Comparison of ENCODE assay signal across 16 cellular contexts in genomic region chr10:12237265-12238220, GRCh38. TPM values are rescaled to one million over a fixed set of nuclear protein-coding genes. Genes with fewer than 3 reads are reported as not detected.
A peak's percentile ranks its signal among the peaks of the same experiment; 100 is the strongest.
DNase-seq lines count a peak whose midpoint lies in the region; ATAC-seq lines count a peak whose summit lies in the region.
"Had no signal": no experiment of that assay in that cellular context is flagged by ENCODE, and none has a peak within 500 bp of the region (broad histone marks: within the 10 kb centered on the region; RNA-seq: fewer than 3 reads in every experiment).

No MANE protein-coding gene starts in this region.

- ATAC-seq in naive B cell (ENCODE audit: low read depth in 2 of 2) (no peak), HG03565 (IDR thresholded peaks at IDR 0.05; ENCODE audit: unreplicated experiment) (no peak)
- ATAC-seq in activated CD4-positive, CD25-positive, alpha-beta regulatory T cell treated with anti-CD3 and anti-CD28 coated beads, Interleukin-2, amount 50 U/mL, for 24 hours = no peak
- ATAC-seq in stimulated activated naive CD8-positive, alpha-beta T cell treated with anti-CD3 and anti-CD28 coated beads, Interleukin-15, Interleukin-2, amounts not matched to agents 100 U/mL and 50 U/mL, for 24 hours = no peak
- ATAC-seq: body of pancreas, foreskin keratinocyte, GM23338, left lobe of liver had no signal

- peak overlapping the region; percentile 66 for H3K27ac Mint-ChIP-seq in dendritic cell treated with granulocyte-macrophage colony-stimulating factor and Interleukin-4, amounts not matched to agents 40 ng/mL and 50 ng/mL, for 4 days
- H3K27ac Mint-ChIP-seq in naive B cell = peak overlapping the region in 4 of 6 donors; percentile 7 to 56 (median 22)
- H3K27ac Mint-ChIP-seq: activated naive CD4-positive, alpha-beta T cell treated with anti-CD3 and anti-CD28 coated beads, Interleukin-2, amount 50 U/mL, for 24 hours; GM23338 had no signal

- no peaks in the 10 kb centered on the region for H3K27me3 Mint-ChIP-seq in dendritic cell treated with granulocyte-macrophage colony-stimulating factor and Interleukin-4, amounts not matched to agents 40 ng/mL and 50 ng/mL, for 4 days
- H3K27me3 Mint-ChIP-seq in naive B cell = no peaks in the 10 kb centered on the region
- H3K27me3 Mint-ChIP-seq: activated naive CD4-positive, alpha-beta T cell treated with anti-CD3 and anti-CD28 coated beads, Interleukin-2, amount 50 U/mL, for 24 hours had no signal

- H3K36me3 Mint-ChIP-seq in dendritic cell treated with granulocyte-macrophage colony-stimulating factor and Interleukin-4, amounts not matched to agents 40 ng/mL and 50 ng/mL, for 4 days (ENCODE audit: low read depth) = peaks cover 67% of the 10 kb centered on the region
- H3K36me3 Mint-ChIP-seq in naive B cell = peaks cover 20 to 36% of the 10 kb centered on the region in 2 donors

- H3K4me1 Mint-ChIP-seq in dendritic cell treated with granulocyte-macrophage colony-stimulating factor and Interleukin-4, amounts not matched to agents 40 ng/mL and 50 ng/mL, for 4 days (ENCODE audit: low read depth) = peaks cover 33% of the 10 kb centered on the region
- H3K4me1 Mint-ChIP-seq in naive B cell = peaks cover 20 to 30% (median 23%) of the 10 kb centered on the region in 3 donors
- H3K4me1 Mint-ChIP-seq: GM23338 had no signal

- no peaks in the 10 kb centered on the region for H3K9me3 Mint-ChIP-seq in dendritic cell treated with granulocyte-macrophage colony-stimulating factor and Interleukin-4, amounts not matched to agents 40 ng/mL and 50 ng/mL, for 4 days
- peaks cover 0 to 4% (median 0%) of the 10 kb centered on the region in 7 donors for H3K9me3 Mint-ChIP-seq in naive B cell
- H3K9me3 Mint-ChIP-seq: activated naive CD4-positive, alpha-beta T cell treated with anti-CD3 and anti-CD28 coated beads, Interleukin-2, amount 50 U/mL, for 24 hours; GM23338 had no signal

- H3K4me3 Mint-ChIP-seq in dendritic cell treated with granulocyte-macrophage colony-stimulating factor and Interleukin-4, amounts not matched to agents 40 ng/mL and 50 ng/mL, for 4 days = no peak overlapping the region
- no peak overlapping the region for H3K4me3 Mint-ChIP-seq in naive B cell
- H3K4me3 Mint-ChIP-seq: activated naive CD4-positive, alpha-beta T cell treated with anti-CD3 and anti-CD28 coated beads, Interleukin-2, amount 50 U/mL, for 24 hours; GM23338 had no signal

- intact Hi-C loops in dendritic cell treated with granulocyte-macrophage colony-stimulating factor and Interleukin-4, amounts not matched to agents 40 ng/mL and 50 ng/mL, for 4 days (cut with micrococcal nuclease) = no loop called here

- in situ Hi-C loops in Caki2 (cut with HindIII; ENCODE audit: low pct_unique_long_range_greater_than_20kb, low sequenced_read_pairs) = no loop called here

- DNase-seq in Caki2 (ENCODE audit: low read depth) (peak; percentile 53), MV-4-11 (lab: John Stamatoyannopoulos, UW) (peak; percentile 82), naive B cell (no peak)
- no peak for DNase-seq in stimulated activated naive CD8-positive, alpha-beta T cell treated with anti-CD3 and anti-CD28 coated beads, Interleukin-15, Interleukin-2, amounts not matched to agents 100 U/mL and 50 U/mL, for 24 hours
- DNase-seq: activated CD4-positive, alpha-beta T cell treated with anti-CD3 and anti-CD28 coated beads, Interleukin-2, amount 50 U/mL, for 48 hours; activated T-cell treated with anti-CD3 and anti-CD28 coated beads, Interleukin-2, amount 50 U/mL, for 1 hour; body of pancreas; foreskin keratinocyte; NCI-H1436 treated with DMSO at 0.1 percent for 48 hours; stimulated activated CD4-positive, alpha-beta T cell treated with anti-CD3 and anti-CD28 coated beads, Interleukin-4, amount 100 ng/mL, for 4 hours had no signal

RNA-seq across cellular contexts. Expression of gene CDC123, which starts 41.6 kb away (rescaled TPM):
- total RNA-seq in Caki2 (2014; rRNA removed; shearing (Covaris generic); ENCODE audit: low replicate concordance) = 164 and 191 TPM in 2 replicates
- polyA plus RNA-seq in naive B cell (ENCODE audit: low read depth in 6 of 6) = 100 to 1,000 TPM in 5 of 6 donors, 10 to 100 TPM in 1; 98.5 to 184 (median 115) TPM

RNA-seq across cellular contexts. Expression of gene NUDT5, which starts 41.9 kb away (rescaled TPM):
- 157 and 168 TPM in 2 replicates for total RNA-seq in Caki2 (2014; rRNA removed; shearing (Covaris generic); ENCODE audit: low replicate concordance)
- polyA plus RNA-seq in naive B cell (ENCODE audit: low read depth in 6 of 6) = 10 to 100 TPM; 32.1 to 65.0 (median 42.2) TPM

Comparison
In these comparisons a context has a peak if more than half of its experiments do, and no peak if none do; other contexts are left out.
1. DNase-seq: peak in Caki2 (single experiment) and MV-4-11 (single experiment); none in naive B cell (single experiment) and stimulated activated naive CD8-positive, alpha-beta T cell treated with anti-CD3 and anti-CD28 coated beads, Interleukin-15, Interleukin-2, amounts not matched to agents 100 U/mL and 50 U/mL, for 24 hours (single experiment).